Comparison of ENCODE assay signal across 8 cellular contexts in genomic region chr6:26568601-26569432, GRCh38. TPM values are rescaled to one million over a fixed set of nuclear protein-coding genes. Genes with fewer than 3 reads are reported as not detected.
A peak's percentile ranks its signal among the peaks of the same experiment; 100 is the strongest.
DNase-seq lines count a peak whose midpoint lies in the region; ATAC-seq and TF ChIP-seq lines count a peak whose summit lies in the region.

No MANE protein-coding gene starts in this region.

- WGBS in adrenal gland, 4 donors, result 3 to 7% (median 4%) methylated on average over 34 of the region's 34 CpGs
- WGBS in heart right ventricle, 2 donors, result 3 to 5% methylated on average over 34 of the region's 34 CpGs

- peak; percentile 79 for ATAC-seq in HG02759 (IDR thresholded peaks at IDR 0.05; ENCODE audit: unreplicated experiment)
- peak; percentile 81 to 90 (median 85) for ATAC-seq in heart right ventricle
- ATAC-seq in upper lobe of right lung, result peak; percentile 84

- H3K4me3 ChIP-seq in adrenal gland, result peak overlapping the region in 2 of 4 donors; percentile 10 to 54
- peak overlapping the region; percentile 16 to 59 (median 50) for H3K4me3 ChIP-seq in heart right ventricle
- H3K4me3 ChIP-seq in upper lobe of right lung, result peak overlapping the region; percentile 58

- intact Hi-C loops in adrenal gland (cut with DNase I) (no loop called here), heart right ventricle (cut with DNase I) (loop anchor here in 5 of 10 donors (1.0 to 5.0 kb wide), 3 partner anchors 14 to 47 kb away; no protein-coding TSS in a partner anchor), posterior vena cava (cut with DNase I) (no loop called here), upper lobe of right lung (cut with DNase I) (no loop called here)

- DNase-seq in GM03348 (ENCODE audit: low spot score), result peak; percentile 82
- peak; percentile 90 for DNase-seq in NCI-H1436 (lab: John Stamatoyannopoulos, UW)
- DNase-seq in SW 1271 (lab: John Stamatoyannopoulos, UW), result peak; percentile 48 to 86
- peak; percentile 84 to 99 (median 91) for DNase-seq in adrenal gland
- peak; percentile 90 to 96 for DNase-seq in heart right ventricle
- peak; percentile 96 for DNase-seq in posterior vena cava (ENCODE audit: low spot score)
- peak; percentile 90 for DNase-seq in upper lobe of right lung

- TF ChIP-seq CTCF in adrenal gland (IDR thresholded peaks at IDR 0.05) (peak in 1 of 6 experiments; percentile 6), heart right ventricle (IDR thresholded peaks at IDR 0.05) (peak in 4 of 9 donors; percentile 25 to 36 (median 32)), upper lobe of right lung (IDR thresholded peaks at IDR 0.05) (peak; percentile 15)

- H3K4me1 ChIP-seq in adrenal gland (replicated peaks in 1 of 2) (no peaks in the 10 kb centered on the region), heart right ventricle (peaks cover 0 to 27% (median 4%) of the 10 kb centered on the region in 9 donors), upper lobe of right lung (no peaks in the 10 kb centered on the region)

- no peak for TF ChIP-seq POLR2A in adrenal gland (IDR thresholded peaks at IDR 0.05)

- H3K36me3 ChIP-seq in adrenal gland (replicated peaks in 1 of 2), result no peaks in the 10 kb centered on the region
- H3K36me3 ChIP-seq in heart right ventricle, result no peaks in the 10 kb centered on the region
- no peaks in the 10 kb centered on the region for H3K36me3 ChIP-seq in upper lobe of right lung

- H3K9me3 ChIP-seq in adrenal gland (replicated peaks in 1 of 3) (no peaks in the 10 kb centered on the region), heart right ventricle (no peaks in the 10 kb centered on the region), upper lobe of right lung (no peaks in the 10 kb centered on the region)

- H3K27ac ChIP-seq in adrenal gland (peak overlapping the region in 2 of 5 donors; percentile 64 to 66), heart right ventricle (peak overlapping the region in 4 of 10 donors; percentile 2 to 63 (median 50)), upper lobe of right lung (peak overlapping the region; percentile 40)

- H3K27me3 ChIP-seq in adrenal gland, result no peaks in the 10 kb centered on the region
- no peaks in the 10 kb centered on the region for H3K27me3 ChIP-seq in heart right ventricle
- no peaks in the 10 kb centered on the region for H3K27me3 ChIP-seq in upper lobe of right lung

RNA-seq across cellular contexts. Expression of gene ABT1, which starts 27.9 kb away (rescaled TPM):
- total RNA-seq in adrenal gland (10 to 100 TPM; 11.4 to 21.6 (median 12.4) TPM), heart right ventricle (10 to 100 TPM in 1 of 10 donors, 1 to 10 TPM in 9; 5.8 to 10.2 (median 7.4) TPM), posterior vena cava (10 to 100 TPM; 10.3 to 11.5 TPM), upper lobe of right lung (14.4 TPM)
- polyA plus RNA-seq in adrenal gland (10 to 100 TPM in 1 of 3 donors, 1 to 10 TPM in 2; 7.3 to 10.1 (median 9.1) TPM), heart right ventricle (10 to 100 TPM in 1 of 2 donors, 1 to 10 TPM in 1; 6.6 to 11.7 TPM)

RNA-seq across cellular contexts. Expression of gene HMGN4, which starts 30.7 kb away (rescaled TPM):
- 10 to 100 TPM; 29.6 to 55.7 (median 46.2) TPM for total RNA-seq in adrenal gland
- 10 to 100 TPM; 13.9 to 49.1 (median 21.6) TPM for polyA plus RNA-seq in adrenal gland
- total RNA-seq in heart right ventricle, result 10 to 100 TPM; 22.8 to 35.0 (median 29.8) TPM
- polyA plus RNA-seq in heart right ventricle, result 10 to 100 TPM in 1 of 2 donors, 1 to 10 TPM in 1; 8.2 to 31.4 TPM
- total RNA-seq in posterior vena cava, result 10 to 100 TPM; 54.2 to 62.0 TPM
- total RNA-seq in upper lobe of right lung, result 45.8 TPM
